Comparison of ENCODE assay signal across 6 cellular contexts in genomic region chr9:113454914-113455761, GRCh38. TPM values are rescaled to one million over a fixed set of nuclear protein-coding genes. Genes with fewer than 3 reads are reported as not detected.
DNase-seq lines count a peak whose midpoint lies in the region; ATAC-seq and TF ChIP-seq lines count a peak whose summit lies in the region.

No MANE protein-coding gene starts in this region.

- H3K4me3 Mint-ChIP-seq in stimulated activated naive B cell treated with anti-CD40 and anti-IgM and Interleukin-4, amounts not matched to agents 10 μg/mL and 1 μg/mL and 100 μg/mL, for 72 hours, result no peak overlapping the region

- no peak overlapping the region for H3K27ac Mint-ChIP-seq in stimulated activated naive B cell treated with anti-CD40 and anti-IgM and Interleukin-4, amounts not matched to agents 10 μg/mL and 1 μg/mL and 100 μg/mL, for 72 hours

- H3K36me3 Mint-ChIP-seq in stimulated activated naive B cell treated with anti-CD40 and anti-IgM and Interleukin-4, amounts not matched to agents 10 μg/mL and 1 μg/mL and 100 μg/mL, for 72 hours, result no peaks in the 10 kb centered on the region

- no peak for ATAC-seq in HG03521 (IDR thresholded peaks at IDR 0.05; ENCODE audit: unreplicated experiment)
- ATAC-seq in stimulated activated naive B cell treated with anti-CD40 and anti-IgM and Interleukin-4, amounts not matched to agents 10 μg/mL and 1 μg/mL and 100 μg/mL, for 72 hours (replicated peaks), result no peak

- H3K27me3 Mint-ChIP-seq in stimulated activated naive B cell treated with anti-CD40 and anti-IgM and Interleukin-4, amounts not matched to agents 10 μg/mL and 1 μg/mL and 100 μg/mL, for 72 hours, result no peaks in the 10 kb centered on the region

- H3K4me1 Mint-ChIP-seq in stimulated activated naive B cell treated with anti-CD40 and anti-IgM and Interleukin-4, amounts not matched to agents 10 μg/mL and 1 μg/mL and 100 μg/mL, for 72 hours, result peaks cover 5 to 7% of the 10 kb centered on the region in 2 donors

- no peak for TF ChIP-seq CTCF in GM20000 (IDR thresholded peaks at IDR 0.05; ENCODE audit: extremely low read depth, missing control alignments)

- H3K9me3 Mint-ChIP-seq in stimulated activated naive B cell treated with anti-CD40 and anti-IgM and Interleukin-4, amounts not matched to agents 10 μg/mL and 1 μg/mL and 100 μg/mL, for 72 hours, result no peaks in the 10 kb centered on the region

- DNase-seq in GM20000 (ENCODE audit: low spot score) (peak; percentile 39), UCSD-AML1 (lab: John Stamatoyannopoulos, UW; ENCODE audit: unreplicated experiment) (peak; percentile 33), lung microvascular endothelial cell (ENCODE audit: low read depth in 2 of 2) (peak; percentile 50 to 91), HuH-7.5 (ENCODE audit: low spot score) (no peak)
- no peak for DNase-seq in stimulated activated naive B cell treated with anti-CD40 and anti-IgM and Interleukin-4, amounts not matched to agents 10 μg/mL and 1 μg/mL and 100 μg/mL, for 72 hours

RNA-seq across cellular contexts. Expression of gene RGS3, which starts 8.4 kb away (rescaled TPM):
- total RNA-seq in lung microvascular endothelial cell, result 126 and 198 TPM in 2 replicates

RNA-seq across cellular contexts. Expression of gene C9orf43, which starts 44.6 kb away (rescaled TPM):
- total RNA-seq in lung microvascular endothelial cell, result 0.20 and 0.65 TPM in 2 replicates

RNA-seq across cellular contexts. Expression of gene POLE3, which starts 44.7 kb away (rescaled TPM):
- total RNA-seq in lung microvascular endothelial cell, result 33.9 and 34.0 TPM in 2 replicates

RNA-seq across cellular contexts. Expression of gene ALAD, which starts 54.1 kb away (rescaled TPM):
- total RNA-seq in lung microvascular endothelial cell, result 10.9 and 14.1 TPM in 2 replicates

Comparison
In these comparisons a context has a peak if more than half of its experiments do, and no peak if none do; other contexts are left out.
1. DNase-seq: peak in GM20000 (single experiment), UCSD-AML1 (single experiment) and lung microvascular endothelial cell (2 of 2); none in HuH-7.5 (single experiment) and stimulated activated naive B cell treated with anti-CD40 and anti-IgM and Interleukin-4, amounts not matched to agents 10 μg/mL and 1 μg/mL and 100 μg/mL, for 72 hours (single experiment).